ENCODE assay signal across 10 cellular contexts in the genomic region with DNA sequence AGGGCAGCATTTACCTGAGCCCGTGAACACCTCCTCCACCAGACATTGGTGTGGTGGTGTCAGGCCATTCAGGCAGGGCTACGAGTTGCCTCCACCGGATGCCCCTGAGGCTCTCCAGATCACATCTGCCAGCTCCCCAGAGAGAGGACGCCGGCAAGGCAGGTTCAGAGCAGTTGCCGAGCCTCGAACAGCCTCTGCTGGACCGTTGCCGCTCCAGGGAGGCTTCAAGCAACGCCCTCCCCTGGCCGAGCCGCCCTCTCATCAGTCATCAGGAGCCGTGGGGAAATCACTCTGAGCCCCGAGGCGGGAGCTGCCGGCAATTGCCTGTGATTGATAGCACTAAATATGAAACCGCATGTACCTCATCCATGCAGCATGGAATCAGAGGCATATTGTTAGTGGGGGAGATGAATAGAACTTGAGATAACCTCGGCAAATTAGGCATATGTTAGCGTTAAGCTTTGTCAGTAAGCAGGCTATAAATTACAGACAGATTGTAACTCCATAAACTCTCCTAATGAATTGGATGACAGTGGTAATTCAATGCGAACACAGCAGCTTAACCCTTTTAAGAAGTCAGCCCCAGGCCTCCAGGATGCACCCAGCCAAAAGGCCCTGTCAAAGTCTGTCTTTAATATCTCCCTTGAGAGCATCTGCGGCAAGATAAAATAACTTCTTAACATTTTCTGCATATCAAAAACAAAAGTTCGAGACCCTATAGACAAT. TPM values are rescaled to one million over a fixed set of nuclear protein-coding genes. Genes with fewer than 3 reads are reported as not detected.
DNase-seq lines count a peak whose midpoint lies in the region; ATAC-seq and TF ChIP-seq lines count a peak whose summit lies in the region.
"Had no signal": no experiment of that assay in that cellular context is flagged by ENCODE, and none has a peak within 500 bp of the region (broad histone marks: within the 10 kb centered on the region; RNA-seq: fewer than 3 reads in every experiment).

No MANE protein-coding gene starts in this region.

- no peak for ATAC-seq in activated T-helper 17 cell treated with anti-CD3 and anti-CD28 coated beads, Interleukin-2, amount 50 U/mL, for 72 hours (replicated peaks)
- no peak for ATAC-seq in HG03280 (IDR thresholded peaks at IDR 0.05; ENCODE audit: unreplicated experiment)

- peaks cover 5% of the 10 kb centered on the region for H3K9me3 Mint-ChIP-seq in glutamatergic neuron (ENCODE audit: unreplicated experiment)
- H3K9me3 Mint-ChIP-seq in activated T-helper 17 cell treated with anti-CD3 and anti-CD28 coated beads, Interleukin-2, amount 50 U/mL, for 72 hours = no peaks in the 10 kb centered on the region

- peak overlapping the region; percentile 46 for H3K27ac Mint-ChIP-seq in glutamatergic neuron (ENCODE audit: unreplicated experiment)
- H3K27ac Mint-ChIP-seq in activated T-helper 17 cell treated with anti-CD3 and anti-CD28 coated beads, Interleukin-2, amount 50 U/mL, for 72 hours = no peak overlapping the region

- no peaks in the 10 kb centered on the region for H3K36me3 Mint-ChIP-seq in glutamatergic neuron (ENCODE audit: unreplicated experiment)
- H3K36me3 Mint-ChIP-seq in activated T-helper 17 cell treated with anti-CD3 and anti-CD28 coated beads, Interleukin-2, amount 50 U/mL, for 72 hours (ENCODE audit: low read depth) = no peaks in the 10 kb centered on the region

- no peaks in the 10 kb centered on the region for H3K36me3 ChIP-seq in BE2C

- H3K4me3 Mint-ChIP-seq in glutamatergic neuron (ENCODE audit: unreplicated experiment) = peak overlapping the region; percentile 20
- H3K4me3 Mint-ChIP-seq in activated T-helper 17 cell treated with anti-CD3 and anti-CD28 coated beads, Interleukin-2, amount 50 U/mL, for 72 hours = no peak overlapping the region

- no peaks in the 10 kb centered on the region for H3K4me1 ChIP-seq in BE2C

- POLR2A ChIA-PET in HEK293T (lab: Yijun Ruan, JAX) = no interaction called here

- H3K4me1 Mint-ChIP-seq in glutamatergic neuron (ENCODE audit: low read depth, unreplicated experiment) = peaks cover 24% of the 10 kb centered on the region
- no peaks in the 10 kb centered on the region for H3K4me1 Mint-ChIP-seq in activated T-helper 17 cell treated with anti-CD3 and anti-CD28 coated beads, Interleukin-2, amount 50 U/mL, for 72 hours

- CTCF ChIA-PET in HEK293T (lab: Yijun Ruan, JAX) = no interaction called here

- peaks cover 95% of the 10 kb centered on the region for H3K27me3 ChIP-seq in BE2C

- H3K9me3 ChIP-seq in BE2C = no peaks in the 10 kb centered on the region

- no peak overlapping the region for H3K4me3 ChIP-seq in BE2C (ENCODE audit: low read depth, low read length)

- peaks cover 6% of the 10 kb centered on the region for H3K27me3 Mint-ChIP-seq in glutamatergic neuron (ENCODE audit: unreplicated experiment)
- H3K27me3 Mint-ChIP-seq in activated T-helper 17 cell treated with anti-CD3 and anti-CD28 coated beads, Interleukin-2, amount 50 U/mL, for 72 hours = peaks cover 36% of the 10 kb centered on the region

- peak; percentile 6; the same call in 1 of the 2 replicates for TF ChIP-seq CTCF in BE2C (IDR thresholded peaks at IDR 0.05; ENCODE audit: low read depth, low read length)
- no peak for TF ChIP-seq CTCF in glutamatergic neuron (IDR thresholded peaks at IDR 0.05; ENCODE audit: partially characterized antibody, unreplicated experiment)

- DNase-seq in BE2C = peak; percentile 55
- DNase-seq in HEK293T (ENCODE audit: extremely low spot score) = peak; percentile 46
- peak; percentile 30 for DNase-seq in NCI-H226
- peak; percentile 74 for DNase-seq in glutamatergic neuron
- DNase-seq in iPS-NIHi11 (ENCODE audit: low spot score) = no peak
- DNase-seq in activated CD8-positive, alpha-beta memory T cell treated with anti-CD3 and anti-CD28 coated beads for 24 hours = no peak

TF ChIP-seq in HEK293T, 16 proteins besides CTCF, POLR2A, EP300 and RAD21:
- no peak for TF ChIP-seq ELF4 (IDR thresholded peaks at IDR 0.05)
- TF ChIP-seq, protein P1, sequence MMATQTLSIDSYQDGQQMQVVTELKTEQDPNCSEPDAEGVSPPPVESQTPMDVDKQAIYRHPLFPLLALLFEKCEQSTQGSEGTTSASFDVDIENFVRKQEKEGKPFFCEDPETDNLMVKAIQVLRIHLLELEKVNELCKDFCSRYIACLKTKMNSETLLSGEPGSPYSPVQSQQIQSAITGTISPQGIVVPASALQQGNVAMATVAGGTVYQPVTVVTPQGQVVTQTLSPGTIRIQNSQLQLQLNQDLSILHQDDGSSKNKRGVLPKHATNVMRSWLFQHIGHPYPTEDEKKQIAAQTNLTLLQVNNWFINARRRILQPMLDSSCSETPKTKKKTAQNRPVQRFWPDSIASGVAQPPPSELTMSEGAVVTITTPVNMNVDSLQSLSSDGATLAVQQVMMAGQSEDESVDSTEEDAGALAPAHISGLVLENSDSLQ (IDR thresholded peaks at IDR 0.05) = peak; percentile 95
- peak; percentile 87 for TF ChIP-seq CTBP1 (IDR thresholded peaks at IDR 0.05; ENCODE audit: borderline replicate concordance)

RNA-seq across cellular contexts. Expression of gene SPACA7, which starts 29.8 kb away (rescaled TPM):
- not detected for polyA plus RNA-seq in BE2C (2012; ENCODE audit: insufficient read depth, insufficient read length, low read depth)
- not detected for total RNA-seq in glutamatergic neuron (ENCODE audit: unreplicated experiment)
- not detected for total RNA-seq in activated T-helper 17 cell treated with anti-CD3 and anti-CD28 coated beads, Interleukin-2, amount 50 U/mL, for 72 hours
- total RNA-seq: glomerular endothelial cell, mononuclear cell had no signal

Comparison
In these comparisons a context has a peak if more than half of its experiments do, and no peak if none do; other contexts are left out.
1. DNase-seq: peak in BE2C (single experiment), HEK293T (single experiment), NCI-H226 (single experiment) and glutamatergic neuron (single experiment); none in iPS-NIHi11 (single experiment) and activated CD8-positive, alpha-beta memory T cell treated with anti-CD3 and anti-CD28 coated beads for 24 hours (single experiment).